Comparison of ENCODE assay signal across 1 cellular context in the genomic region with DNA sequence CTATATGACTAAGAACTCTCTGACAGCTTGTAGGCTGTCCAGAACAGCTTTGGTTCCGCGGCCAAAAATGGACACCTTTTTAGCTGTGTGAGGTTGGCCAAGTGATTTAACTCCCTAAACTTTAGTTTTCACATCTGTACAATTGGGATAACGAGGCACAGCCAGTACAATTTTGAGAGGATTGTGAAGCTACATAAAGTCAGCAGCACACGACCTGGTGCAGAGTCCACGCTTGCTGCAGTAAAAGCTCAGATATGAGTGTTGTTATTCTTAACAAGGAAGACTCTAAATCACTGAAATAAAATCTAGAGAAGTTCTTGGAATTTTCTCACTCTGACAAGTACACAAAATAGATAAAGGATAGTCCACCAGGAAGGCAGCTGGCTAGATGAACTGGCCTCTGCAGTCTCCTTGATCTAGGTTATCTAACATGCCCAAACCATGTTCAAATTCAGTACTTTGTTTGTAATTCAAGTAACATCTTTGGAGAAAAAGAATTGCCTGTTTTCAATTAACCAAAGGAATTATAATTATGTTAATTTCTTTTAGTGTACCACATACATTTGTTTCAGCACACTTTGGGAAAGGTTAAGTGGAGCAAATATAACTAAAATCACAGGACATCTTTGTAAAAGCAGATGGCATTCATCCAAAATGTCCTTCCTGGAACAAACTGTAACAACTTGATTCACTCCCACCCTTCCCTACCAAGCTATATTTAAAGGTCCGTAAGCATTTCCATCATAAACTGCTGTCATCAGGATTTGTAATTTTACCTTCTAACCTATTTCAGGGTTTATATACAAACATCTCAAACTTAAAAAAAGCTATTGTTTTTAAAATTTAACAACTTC.
TF ChIP-seq lines count a peak whose summit lies in the region.

No MANE protein-coding gene starts in this region.

TF ChIP-seq in K562, 482 proteins besides CTCF, POLR2A, EP300 and RAD21 (continued from another document and continues in another):
- no peak for TF ChIP-seq RUNX1 (IDR thresholded peaks at IDR 0.05; ENCODE audit: low read depth)
- no peak for TF ChIP-seq TCFL5 (CRISPR knock-in tag; conservative IDR thresholded peaks at IDR 0.05)
- TF ChIP-seq, protein P1, sequence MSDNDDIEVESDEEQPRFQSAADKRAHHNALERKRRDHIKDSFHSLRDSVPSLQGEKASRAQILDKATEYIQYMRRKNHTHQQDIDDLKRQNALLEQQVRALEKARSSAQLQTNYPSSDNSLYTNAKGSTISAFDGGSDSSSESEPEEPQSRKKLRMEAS (CRISPR knock-in tag; IDR thresholded peaks at IDR 0.05), result no peak
- TF ChIP-seq MAFG (tag; conservative IDR thresholded peaks at IDR 0.05), result no peak
- TF ChIP-seq ZNF717 (CRISPR knock-in tag; IDR thresholded peaks at IDR 0.05), result no peak
- TF ChIP-seq, protein P2, sequence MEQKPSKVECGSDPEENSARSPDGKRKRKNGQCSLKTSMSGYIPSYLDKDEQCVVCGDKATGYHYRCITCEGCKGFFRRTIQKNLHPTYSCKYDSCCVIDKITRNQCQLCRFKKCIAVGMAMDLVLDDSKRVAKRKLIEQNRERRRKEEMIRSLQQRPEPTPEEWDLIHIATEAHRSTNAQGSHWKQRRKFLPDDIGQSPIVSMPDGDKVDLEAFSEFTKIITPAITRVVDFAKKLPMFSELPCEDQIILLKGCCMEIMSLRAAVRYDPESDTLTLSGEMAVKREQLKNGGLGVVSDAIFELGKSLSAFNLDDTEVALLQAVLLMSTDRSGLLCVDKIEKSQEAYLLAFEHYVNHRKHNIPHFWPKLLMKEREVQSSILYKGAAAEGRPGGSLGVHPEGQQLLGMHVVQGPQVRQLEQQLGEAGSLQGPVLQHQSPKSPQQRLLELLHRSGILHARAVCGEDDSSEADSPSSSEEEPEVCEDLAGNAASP (IDR thresholded peaks at IDR 0.05), result no peak
- no peak for TF ChIP-seq ZFP36 (IDR thresholded peaks at IDR 0.05; ENCODE audit: low read depth, low read length, partially characterized antibody)
- TF ChIP-seq, protein P3, sequence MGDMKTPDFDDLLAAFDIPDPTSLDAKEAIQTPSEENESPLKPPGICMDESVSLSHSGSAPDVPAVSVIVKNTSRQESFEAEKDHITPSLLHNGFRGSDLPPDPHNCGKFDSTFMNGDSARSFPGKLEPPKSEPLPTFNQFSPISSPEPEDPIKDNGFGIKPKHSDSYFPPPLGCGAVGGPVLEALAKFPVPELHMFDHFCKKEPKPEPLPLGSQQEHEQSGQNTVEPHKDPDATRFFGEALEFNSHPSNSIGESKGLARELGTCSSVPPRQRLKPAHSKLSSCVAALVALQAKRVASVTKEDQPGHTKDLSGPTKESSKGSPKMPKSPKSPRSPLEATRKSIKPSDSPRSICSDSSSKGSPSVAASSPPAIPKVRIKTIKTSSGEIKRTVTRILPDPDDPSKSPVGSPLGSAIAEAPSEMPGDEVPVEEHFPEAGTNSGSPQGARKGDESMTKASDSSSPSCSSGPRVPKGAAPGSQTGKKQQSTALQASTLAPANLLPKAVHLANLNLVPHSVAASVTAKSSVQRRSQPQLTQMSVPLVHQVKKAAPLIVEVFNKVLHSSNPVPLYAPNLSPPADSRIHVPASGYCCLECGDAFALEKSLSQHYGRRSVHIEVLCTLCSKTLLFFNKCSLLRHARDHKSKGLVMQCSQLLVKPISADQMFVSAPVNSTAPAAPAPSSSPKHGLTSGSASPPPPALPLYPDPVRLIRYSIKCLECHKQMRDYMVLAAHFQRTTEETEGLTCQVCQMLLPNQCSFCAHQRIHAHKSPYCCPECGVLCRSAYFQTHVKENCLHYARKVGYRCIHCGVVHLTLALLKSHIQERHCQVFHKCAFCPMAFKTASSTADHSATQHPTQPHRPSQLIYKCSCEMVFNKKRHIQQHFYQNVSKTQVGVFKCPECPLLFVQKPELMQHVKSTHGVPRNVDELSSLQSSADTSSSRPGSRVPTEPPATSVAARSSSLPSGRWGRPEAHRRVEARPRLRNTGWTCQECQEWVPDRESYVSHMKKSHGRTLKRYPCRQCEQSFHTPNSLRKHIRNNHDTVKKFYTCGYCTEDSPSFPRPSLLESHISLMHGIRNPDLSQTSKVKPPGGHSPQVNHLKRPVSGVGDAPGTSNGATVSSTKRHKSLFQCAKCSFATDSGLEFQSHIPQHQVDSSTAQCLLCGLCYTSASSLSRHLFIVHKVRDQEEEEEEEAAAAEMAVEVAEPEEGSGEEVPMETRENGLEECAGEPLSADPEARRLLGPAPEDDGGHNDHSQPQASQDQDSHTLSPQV (IDR thresholded peaks at IDR 0.05), result no peak
- no peak for TF ChIP-seq ASH1L (IDR thresholded peaks at IDR 0.05; ENCODE audit: borderline replicate concordance, low read depth, partially characterized antibody)
- no peak for TF ChIP-seq SP1 (CRISPR knock-in tag; IDR thresholded peaks at IDR 0.05)
- TF ChIP-seq, protein P4, sequence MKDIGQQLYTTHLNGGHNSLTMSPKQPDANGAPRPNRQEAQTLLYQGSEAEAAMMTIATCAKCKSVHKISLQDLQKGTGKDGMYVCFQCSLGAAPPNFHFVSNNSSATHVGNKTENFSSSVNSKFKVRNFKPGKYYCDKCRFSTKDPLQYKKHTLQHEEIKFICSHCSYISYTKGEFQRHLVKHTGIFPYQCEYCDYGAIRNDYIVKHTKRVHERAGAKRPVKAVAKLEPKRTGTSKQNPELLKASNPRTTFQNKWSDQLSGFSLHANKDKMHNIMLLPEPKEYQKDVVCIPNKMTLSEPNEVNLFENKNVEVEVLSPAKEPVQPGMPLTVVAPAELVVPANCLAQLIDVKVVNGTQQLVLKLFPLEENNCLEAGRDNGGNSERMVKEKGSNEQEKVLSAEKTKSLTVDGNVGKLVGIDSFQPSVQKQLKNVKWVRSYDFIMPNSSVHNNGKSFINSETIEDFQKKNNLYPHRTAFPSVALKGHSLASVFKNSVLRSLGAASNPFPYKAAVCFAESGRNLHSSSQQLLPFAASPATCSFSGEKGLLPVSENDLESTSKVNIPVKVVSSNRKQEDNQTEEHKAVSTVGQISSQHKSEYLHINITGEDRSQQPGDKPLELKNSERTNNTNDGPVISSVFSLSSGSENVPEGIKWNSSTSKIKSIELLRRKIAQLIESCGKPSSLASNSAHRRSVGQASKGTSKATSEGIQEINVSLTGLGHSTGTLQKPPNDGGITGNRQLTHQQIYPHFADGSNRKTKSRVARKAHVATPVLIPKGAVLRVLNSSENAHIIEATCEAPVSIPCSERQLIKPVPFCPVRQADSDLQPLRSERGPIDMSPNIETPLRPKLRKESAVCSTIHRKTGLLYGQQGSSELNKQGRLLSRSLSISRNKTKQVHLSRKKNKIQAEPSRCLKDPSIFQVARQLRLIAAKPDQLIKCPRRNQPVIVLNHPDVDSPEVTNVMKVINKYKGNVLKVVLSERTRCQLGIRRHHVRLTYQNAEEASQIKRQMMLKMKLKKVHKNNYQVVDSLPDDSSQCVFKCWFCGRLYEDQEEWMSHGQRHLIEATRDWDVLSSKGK (CRISPR knock-in tag; IDR thresholded peaks at IDR 0.05), result no peak
- no peak for TF ChIP-seq ZBTB17 (CRISPR knock-in tag; IDR thresholded peaks at IDR 0.05)
- TF ChIP-seq, protein P5, sequence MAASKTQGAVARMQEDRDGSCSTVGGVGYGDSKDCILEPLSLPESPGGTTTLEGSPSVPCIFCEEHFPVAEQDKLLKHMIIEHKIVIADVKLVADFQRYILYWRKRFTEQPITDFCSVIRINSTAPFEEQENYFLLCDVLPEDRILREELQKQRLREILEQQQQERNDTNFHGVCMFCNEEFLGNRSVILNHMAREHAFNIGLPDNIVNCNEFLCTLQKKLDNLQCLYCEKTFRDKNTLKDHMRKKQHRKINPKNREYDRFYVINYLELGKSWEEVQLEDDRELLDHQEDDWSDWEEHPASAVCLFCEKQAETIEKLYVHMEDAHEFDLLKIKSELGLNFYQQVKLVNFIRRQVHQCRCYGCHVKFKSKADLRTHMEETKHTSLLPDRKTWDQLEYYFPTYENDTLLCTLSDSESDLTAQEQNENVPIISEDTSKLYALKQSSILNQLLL (CRISPR knock-in tag; IDR thresholded peaks at IDR 0.05; ENCODE audit: borderline replicate concordance), result no peak
- TF ChIP-seq, protein P6, sequence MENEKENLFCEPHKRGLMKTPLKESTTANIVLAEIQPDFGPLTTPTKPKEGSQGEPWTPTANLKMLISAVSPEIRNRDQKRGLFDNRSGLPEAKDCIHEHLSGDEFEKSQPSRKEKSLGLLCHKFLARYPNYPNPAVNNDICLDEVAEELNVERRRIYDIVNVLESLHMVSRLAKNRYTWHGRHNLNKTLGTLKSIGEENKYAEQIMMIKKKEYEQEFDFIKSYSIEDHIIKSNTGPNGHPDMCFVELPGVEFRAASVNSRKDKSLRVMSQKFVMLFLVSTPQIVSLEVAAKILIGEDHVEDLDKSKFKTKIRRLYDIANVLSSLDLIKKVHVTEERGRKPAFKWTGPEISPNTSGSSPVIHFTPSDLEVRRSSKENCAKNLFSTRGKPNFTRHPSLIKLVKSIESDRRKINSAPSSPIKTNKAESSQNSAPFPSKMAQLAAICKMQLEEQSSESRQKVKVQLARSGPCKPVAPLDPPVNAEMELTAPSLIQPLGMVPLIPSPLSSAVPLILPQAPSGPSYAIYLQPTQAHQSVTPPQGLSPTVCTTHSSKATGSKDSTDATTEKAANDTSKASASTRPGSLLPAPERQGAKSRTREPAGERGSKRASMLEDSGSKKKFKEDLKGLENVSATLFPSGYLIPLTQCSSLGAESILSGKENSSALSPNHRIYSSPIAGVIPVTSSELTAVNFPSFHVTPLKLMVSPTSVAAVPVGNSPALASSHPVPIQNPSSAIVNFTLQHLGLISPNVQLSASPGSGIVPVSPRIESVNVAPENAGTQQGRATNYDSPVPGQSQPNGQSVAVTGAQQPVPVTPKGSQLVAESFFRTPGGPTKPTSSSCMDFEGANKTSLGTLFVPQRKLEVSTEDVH (IDR thresholded peaks at IDR 0.05; ENCODE audit: low read depth, partially characterized antibody), result no peak
- no peak for TF ChIP-seq TGIF2 (CRISPR knock-in tag; IDR thresholded peaks at IDR 0.05)
- TF ChIP-seq, protein P7, sequence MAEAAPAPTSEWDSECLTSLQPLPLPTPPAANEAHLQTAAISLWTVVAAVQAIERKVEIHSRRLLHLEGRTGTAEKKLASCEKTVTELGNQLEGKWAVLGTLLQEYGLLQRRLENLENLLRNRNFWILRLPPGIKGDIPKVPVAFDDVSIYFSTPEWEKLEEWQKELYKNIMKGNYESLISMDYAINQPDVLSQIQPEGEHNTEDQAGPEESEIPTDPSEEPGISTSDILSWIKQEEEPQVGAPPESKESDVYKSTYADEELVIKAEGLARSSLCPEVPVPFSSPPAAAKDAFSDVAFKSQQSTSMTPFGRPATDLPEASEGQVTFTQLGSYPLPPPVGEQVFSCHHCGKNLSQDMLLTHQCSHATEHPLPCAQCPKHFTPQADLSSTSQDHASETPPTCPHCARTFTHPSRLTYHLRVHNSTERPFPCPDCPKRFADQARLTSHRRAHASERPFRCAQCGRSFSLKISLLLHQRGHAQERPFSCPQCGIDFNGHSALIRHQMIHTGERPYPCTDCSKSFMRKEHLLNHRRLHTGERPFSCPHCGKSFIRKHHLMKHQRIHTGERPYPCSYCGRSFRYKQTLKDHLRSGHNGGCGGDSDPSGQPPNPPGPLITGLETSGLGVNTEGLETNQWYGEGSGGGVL (CRISPR knock-in tag; IDR thresholded peaks at IDR 0.05), result no peak
- no peak for TF ChIP-seq ETS2 (tag; IDR thresholded peaks at IDR 0.05; ENCODE audit: borderline replicate concordance, poor library complexity, severe bottlenecking)
- TF ChIP-seq ETV6 (IDR thresholded peaks at IDR 0.05; ENCODE audit: borderline replicate concordance in 1 of 2, low read depth in 2 of 2, low read length in 1 of 2), result no peak
- TF ChIP-seq ETV6 (CRISPR knock-in tag; IDR thresholded peaks at IDR 0.05; ENCODE audit: borderline replicate concordance), result no peak
- no peak for TF ChIP-seq ZBED1 (IDR thresholded peaks at IDR 0.05)
- TF ChIP-seq, protein P8, sequence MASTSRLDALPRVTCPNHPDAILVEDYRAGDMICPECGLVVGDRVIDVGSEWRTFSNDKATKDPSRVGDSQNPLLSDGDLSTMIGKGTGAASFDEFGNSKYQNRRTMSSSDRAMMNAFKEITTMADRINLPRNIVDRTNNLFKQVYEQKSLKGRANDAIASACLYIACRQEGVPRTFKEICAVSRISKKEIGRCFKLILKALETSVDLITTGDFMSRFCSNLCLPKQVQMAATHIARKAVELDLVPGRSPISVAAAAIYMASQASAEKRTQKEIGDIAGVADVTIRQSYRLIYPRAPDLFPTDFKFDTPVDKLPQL (IDR thresholded peaks at IDR 0.05; ENCODE audit: extremely low read depth, insufficient read length), result no peak
- no peak for TF ChIP-seq ZNF778 (CRISPR knock-in tag; IDR thresholded peaks at IDR 0.05)
- no peak for TF ChIP-seq EZH2 (IDR thresholded peaks at IDR 0.05; ENCODE audit: borderline replicate concordance, low read depth, low read length)
- TF ChIP-seq LARP7 (IDR thresholded peaks at IDR 0.05), result no peak
- TF ChIP-seq, protein P9, sequence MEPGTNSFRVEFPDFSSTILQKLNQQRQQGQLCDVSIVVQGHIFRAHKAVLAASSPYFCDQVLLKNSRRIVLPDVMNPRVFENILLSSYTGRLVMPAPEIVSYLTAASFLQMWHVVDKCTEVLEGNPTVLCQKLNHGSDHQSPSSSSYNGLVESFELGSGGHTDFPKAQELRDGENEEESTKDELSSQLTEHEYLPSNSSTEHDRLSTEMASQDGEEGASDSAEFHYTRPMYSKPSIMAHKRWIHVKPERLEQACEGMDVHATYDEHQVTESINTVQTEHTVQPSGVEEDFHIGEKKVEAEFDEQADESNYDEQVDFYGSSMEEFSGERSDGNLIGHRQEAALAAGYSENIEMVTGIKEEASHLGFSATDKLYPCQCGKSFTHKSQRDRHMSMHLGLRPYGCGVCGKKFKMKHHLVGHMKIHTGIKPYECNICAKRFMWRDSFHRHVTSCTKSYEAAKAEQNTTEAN (CRISPR knock-in tag; IDR thresholded peaks at IDR 0.05), result no peak
- TF ChIP-seq ZNF175 (CRISPR knock-in tag; IDR thresholded peaks at IDR 0.05; ENCODE audit: low read depth), result no peak
- no peak for TF ChIP-seq GTF2A2 (tag; IDR thresholded peaks at IDR 0.05)
- TF ChIP-seq HDAC3 (IDR thresholded peaks at IDR 0.05; ENCODE audit: borderline replicate concordance, partially characterized antibody), result no peak
- TF ChIP-seq TAF9B (IDR thresholded peaks at IDR 0.05; ENCODE audit: partially characterized antibody), result no peak
- no peak for TF ChIP-seq FOS (IDR thresholded peaks at IDR 0.05; ENCODE audit: extremely low read depth, insufficient read length)
- no peak for TF ChIP-seq DMBX1 (CRISPR knock-in tag; IDR thresholded peaks at IDR 0.05; ENCODE audit: borderline replicate concordance)
- no peak for TF ChIP-seq HDAC1 (IDR thresholded peaks at IDR 0.05)
- no peak for TF ChIP-seq SMAD3 (CRISPR knock-in tag; conservative IDR thresholded peaks at IDR 0.05)
- peak; percentile 28; the same call in 1 of the 2 replicates for TF ChIP-seq SOX6 (IDR thresholded peaks at IDR 0.05)
- TF ChIP-seq MYBL2 (IDR thresholded peaks at IDR 0.05; ENCODE audit: low read depth), result no peak
- no peak for TF ChIP-seq MYBL2 (CRISPR knock-in tag; IDR thresholded peaks at IDR 0.05; ENCODE audit: borderline replicate concordance)
- TF ChIP-seq XRCC3 (IDR thresholded peaks at IDR 0.05), result no peak
- no peak for TF ChIP-seq MTA1 (IDR thresholded peaks at IDR 0.05; ENCODE audit: borderline replicate concordance)
- TF ChIP-seq, protein P10, sequence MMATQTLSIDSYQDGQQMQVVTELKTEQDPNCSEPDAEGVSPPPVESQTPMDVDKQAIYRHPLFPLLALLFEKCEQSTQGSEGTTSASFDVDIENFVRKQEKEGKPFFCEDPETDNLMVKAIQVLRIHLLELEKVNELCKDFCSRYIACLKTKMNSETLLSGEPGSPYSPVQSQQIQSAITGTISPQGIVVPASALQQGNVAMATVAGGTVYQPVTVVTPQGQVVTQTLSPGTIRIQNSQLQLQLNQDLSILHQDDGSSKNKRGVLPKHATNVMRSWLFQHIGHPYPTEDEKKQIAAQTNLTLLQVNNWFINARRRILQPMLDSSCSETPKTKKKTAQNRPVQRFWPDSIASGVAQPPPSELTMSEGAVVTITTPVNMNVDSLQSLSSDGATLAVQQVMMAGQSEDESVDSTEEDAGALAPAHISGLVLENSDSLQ (IDR thresholded peaks at IDR 0.05), result peak; percentile 42; the same call in 1 of the 2 replicates
- TF ChIP-seq CHCHD3 (CRISPR knock-in tag; IDR thresholded peaks at IDR 0.05), result no peak
- TF ChIP-seq TRIM28 (IDR thresholded peaks at IDR 0.05), result no peak
